1 cellular context compared by ENCODE assay signal in the genomic region with DNA sequence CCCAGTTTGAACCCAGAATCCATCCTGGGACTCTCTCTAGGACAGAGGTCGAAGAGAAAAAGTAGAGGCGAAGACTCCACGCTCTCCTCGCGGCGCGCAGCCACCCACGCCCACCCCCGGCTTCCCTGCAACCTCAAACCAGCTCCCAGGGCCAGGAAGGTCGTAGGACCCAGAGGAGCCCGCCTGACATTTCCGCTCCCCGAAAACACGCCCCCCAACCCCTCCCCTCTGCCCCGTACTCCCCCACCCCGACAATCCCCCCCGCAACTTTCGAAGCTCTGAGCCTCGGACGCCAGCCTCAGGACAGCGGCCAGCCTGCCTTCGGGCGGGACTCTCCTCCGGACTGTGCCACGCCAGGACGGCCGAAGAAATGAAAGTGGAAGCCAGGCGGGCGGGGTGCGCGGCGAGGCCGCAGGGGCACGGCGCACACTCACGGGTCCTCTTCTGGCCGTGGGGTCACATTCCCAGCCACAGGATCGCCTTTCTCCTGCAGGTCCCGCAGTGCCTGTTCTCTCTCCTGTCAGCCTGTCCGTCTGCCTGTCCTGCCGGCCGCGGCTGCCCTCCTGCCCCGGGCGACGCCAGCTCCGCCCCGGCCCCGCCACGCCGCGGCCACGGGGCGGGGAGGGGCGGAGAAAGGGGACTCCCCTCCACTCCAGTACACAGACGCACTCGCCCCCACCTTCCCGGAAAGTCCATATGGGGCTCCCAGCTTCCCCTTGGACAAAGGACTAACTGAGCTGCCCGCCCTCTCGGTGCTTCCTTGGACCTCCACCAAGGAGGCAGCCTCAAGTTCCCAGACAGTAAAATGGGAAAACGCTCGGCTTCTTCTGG.
TF ChIP-seq lines count a peak whose summit lies in the region.

A gene (minus strand): TSS at position 535 of the 831 bp plus-strand sequence. CDS start 3,490 bp downstream, outside the sequence.

TF ChIP-seq in HepG2, 621 proteins besides CTCF, POLR2A, EP300 and RAD21 (continued from another document and continues in another):
- TF ChIP-seq, protein P1, sequence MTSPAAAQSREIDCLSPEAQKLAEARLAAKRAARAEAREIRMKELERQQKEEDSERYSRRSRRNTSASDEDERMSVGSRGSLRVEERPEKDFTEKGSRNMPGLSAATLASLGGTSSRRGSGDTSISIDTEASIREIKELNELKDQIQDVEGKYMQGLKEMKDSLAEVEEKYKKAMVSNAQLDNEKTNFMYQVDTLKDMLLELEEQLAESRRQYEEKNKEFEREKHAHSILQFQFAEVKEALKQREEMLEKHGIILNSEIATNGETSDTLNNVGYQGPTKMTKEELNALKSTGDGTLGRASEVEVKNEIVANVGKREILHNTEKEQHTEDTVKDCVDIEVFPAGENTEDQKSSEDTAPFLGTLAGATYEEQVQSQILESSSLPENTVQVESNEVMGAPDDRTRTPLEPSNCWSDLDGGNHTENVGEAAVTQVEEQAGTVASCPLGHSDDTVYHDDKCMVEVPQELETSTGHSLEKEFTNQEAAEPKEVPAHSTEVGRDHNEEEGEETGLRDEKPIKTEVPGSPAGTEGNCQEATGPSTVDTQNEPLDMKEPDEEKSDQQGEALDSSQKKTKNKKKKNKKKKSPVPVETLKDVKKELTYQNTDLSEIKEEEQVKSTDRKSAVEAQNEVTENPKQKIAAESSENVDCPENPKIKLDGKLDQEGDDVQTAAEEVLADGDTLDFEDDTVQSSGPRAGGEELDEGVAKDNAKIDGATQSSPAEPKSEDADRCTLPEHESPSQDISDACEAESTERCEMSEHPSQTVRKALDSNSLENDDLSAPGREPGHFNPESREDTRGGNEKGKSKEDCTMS (CRISPR knock-in tag; conservative IDR thresholded peaks at IDR 0.05) = no peak
- TF ChIP-seq MTA3 (CRISPR knock-in tag; IDR thresholded peaks at IDR 0.05) = no peak
- no peak for TF ChIP-seq ATM (IDR thresholded peaks at IDR 0.05; ENCODE audit: borderline replicate concordance)
- TF ChIP-seq ZNF773 (CRISPR knock-in tag; IDR thresholded peaks at IDR 0.05; ENCODE audit: borderline replicate concordance) = no peak
- no peak for TF ChIP-seq ZFP36L1 (CRISPR knock-in tag; IDR thresholded peaks at IDR 0.05)
- TF ChIP-seq, protein P2, sequence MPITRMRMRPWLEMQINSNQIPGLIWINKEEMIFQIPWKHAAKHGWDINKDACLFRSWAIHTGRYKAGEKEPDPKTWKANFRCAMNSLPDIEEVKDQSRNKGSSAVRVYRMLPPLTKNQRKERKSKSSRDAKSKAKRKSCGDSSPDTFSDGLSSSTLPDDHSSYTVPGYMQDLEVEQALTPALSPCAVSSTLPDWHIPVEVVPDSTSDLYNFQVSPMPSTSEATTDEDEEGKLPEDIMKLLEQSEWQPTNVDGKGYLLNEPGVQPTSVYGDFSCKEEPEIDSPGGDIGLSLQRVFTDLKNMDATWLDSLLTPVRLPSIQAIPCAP (CRISPR knock-in tag; IDR thresholded peaks at IDR 0.05; ENCODE audit: low read depth) = no peak
- TF ChIP-seq ZNF230 (CRISPR knock-in tag; IDR thresholded peaks at IDR 0.05) = no peak
- no peak for TF ChIP-seq ZNF136 (CRISPR knock-in tag; IDR thresholded peaks at IDR 0.05; ENCODE audit: low read depth)
- TF ChIP-seq ZFX (CRISPR knock-in tag; IDR thresholded peaks at IDR 0.05; ENCODE audit: low read depth) = peak; percentile 51
- no peak for TF ChIP-seq TARDBP (CRISPR knock-in tag; IDR thresholded peaks at IDR 0.05)
- TF ChIP-seq, protein P3, sequence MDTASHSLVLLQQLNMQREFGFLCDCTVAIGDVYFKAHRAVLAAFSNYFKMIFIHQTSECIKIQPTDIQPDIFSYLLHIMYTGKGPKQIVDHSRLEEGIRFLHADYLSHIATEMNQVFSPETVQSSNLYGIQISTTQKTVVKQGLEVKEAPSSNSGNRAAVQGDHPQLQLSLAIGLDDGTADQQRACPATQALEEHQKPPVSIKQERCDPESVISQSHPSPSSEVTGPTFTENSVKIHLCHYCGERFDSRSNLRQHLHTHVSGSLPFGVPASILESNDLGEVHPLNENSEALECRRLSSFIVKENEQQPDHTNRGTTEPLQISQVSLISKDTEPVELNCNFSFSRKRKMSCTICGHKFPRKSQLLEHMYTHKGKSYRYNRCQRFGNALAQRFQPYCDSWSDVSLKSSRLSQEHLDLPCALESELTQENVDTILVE (CRISPR knock-in tag; IDR thresholded peaks at IDR 0.05) = peak; percentile 27; the same call in 1 of the 2 replicates
- TF ChIP-seq, protein P4, sequence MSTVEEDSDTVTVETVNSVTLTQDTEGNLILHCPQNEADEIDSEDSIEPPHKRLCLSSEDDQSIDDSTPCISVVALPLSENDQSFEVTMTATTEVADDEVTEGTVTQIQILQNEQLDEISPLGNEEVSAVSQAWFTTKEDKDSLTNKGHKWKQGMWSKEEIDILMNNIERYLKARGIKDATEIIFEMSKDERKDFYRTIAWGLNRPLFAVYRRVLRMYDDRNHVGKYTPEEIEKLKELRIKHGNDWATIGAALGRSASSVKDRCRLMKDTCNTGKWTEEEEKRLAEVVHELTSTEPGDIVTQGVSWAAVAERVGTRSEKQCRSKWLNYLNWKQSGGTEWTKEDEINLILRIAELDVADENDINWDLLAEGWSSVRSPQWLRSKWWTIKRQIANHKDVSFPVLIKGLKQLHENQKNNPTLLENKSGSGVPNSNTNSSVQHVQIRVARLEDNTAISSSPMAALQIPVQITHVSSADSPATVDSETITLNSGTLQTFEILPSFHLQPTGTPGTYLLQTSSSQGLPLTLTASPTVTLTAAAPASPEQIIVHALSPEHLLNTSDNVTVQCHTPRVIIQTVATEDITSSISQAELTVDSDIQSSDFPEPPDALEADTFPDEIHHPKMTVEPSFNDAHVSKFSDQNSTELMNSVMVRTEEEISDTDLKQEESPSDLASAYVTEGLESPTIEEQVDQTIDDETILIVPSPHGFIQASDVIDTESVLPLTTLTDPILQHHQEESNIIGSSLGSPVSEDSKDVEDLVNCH (CRISPR knock-in tag; IDR thresholded peaks at IDR 0.05) = no peak
- no peak for TF ChIP-seq ZNF713 (CRISPR knock-in tag; IDR thresholded peaks at IDR 0.05)
- no peak for TF ChIP-seq ZBTB3 (CRISPR knock-in tag; IDR thresholded peaks at IDR 0.05; ENCODE audit: borderline replicate concordance, low read depth)
- TF ChIP-seq ZNF589 (CRISPR knock-in tag; conservative IDR thresholded peaks at IDR 0.05) = no peak; the same call in 1 of the 2 replicates
- TF ChIP-seq, protein P5, sequence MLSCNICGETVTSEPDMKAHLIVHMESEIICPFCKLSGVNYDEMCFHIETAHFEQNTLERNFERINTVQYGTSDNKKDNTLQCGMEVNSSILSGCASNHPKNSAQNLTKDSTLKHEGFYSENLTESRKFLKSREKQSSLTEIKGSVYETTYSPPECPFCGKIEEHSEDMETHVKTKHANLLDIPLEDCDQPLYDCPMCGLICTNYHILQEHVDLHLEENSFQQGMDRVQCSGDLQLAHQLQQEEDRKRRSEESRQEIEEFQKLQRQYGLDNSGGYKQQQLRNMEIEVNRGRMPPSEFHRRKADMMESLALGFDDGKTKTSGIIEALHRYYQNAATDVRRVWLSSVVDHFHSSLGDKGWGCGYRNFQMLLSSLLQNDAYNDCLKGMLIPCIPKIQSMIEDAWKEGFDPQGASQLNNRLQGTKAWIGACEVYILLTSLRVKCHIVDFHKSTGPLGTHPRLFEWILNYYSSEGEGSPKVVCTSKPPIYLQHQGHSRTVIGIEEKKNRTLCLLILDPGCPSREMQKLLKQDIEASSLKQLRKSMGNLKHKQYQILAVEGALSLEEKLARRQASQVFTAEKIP (CRISPR knock-in tag; IDR thresholded peaks at IDR 0.05; ENCODE audit: borderline replicate concordance) = no peak
- TF ChIP-seq PLRG1 (conservative IDR thresholded peaks at IDR 0.05) = no peak
- TF ChIP-seq, protein P6, sequence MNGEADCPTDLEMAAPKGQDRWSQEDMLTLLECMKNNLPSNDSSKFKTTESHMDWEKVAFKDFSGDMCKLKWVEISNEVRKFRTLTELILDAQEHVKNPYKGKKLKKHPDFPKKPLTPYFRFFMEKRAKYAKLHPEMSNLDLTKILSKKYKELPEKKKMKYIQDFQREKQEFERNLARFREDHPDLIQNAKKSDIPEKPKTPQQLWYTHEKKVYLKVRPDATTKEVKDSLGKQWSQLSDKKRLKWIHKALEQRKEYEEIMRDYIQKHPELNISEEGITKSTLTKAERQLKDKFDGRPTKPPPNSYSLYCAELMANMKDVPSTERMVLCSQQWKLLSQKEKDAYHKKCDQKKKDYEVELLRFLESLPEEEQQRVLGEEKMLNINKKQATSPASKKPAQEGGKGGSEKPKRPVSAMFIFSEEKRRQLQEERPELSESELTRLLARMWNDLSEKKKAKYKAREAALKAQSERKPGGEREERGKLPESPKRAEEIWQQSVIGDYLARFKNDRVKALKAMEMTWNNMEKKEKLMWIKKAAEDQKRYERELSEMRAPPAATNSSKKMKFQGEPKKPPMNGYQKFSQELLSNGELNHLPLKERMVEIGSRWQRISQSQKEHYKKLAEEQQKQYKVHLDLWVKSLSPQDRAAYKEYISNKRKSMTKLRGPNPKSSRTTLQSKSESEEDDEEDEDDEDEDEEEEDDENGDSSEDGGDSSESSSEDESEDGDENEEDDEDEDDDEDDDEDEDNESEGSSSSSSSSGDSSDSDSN (CRISPR knock-in tag; IDR thresholded peaks at IDR 0.05) = peak; percentile 62; the same call in 1 of the 2 replicates
- TF ChIP-seq, protein P7, sequence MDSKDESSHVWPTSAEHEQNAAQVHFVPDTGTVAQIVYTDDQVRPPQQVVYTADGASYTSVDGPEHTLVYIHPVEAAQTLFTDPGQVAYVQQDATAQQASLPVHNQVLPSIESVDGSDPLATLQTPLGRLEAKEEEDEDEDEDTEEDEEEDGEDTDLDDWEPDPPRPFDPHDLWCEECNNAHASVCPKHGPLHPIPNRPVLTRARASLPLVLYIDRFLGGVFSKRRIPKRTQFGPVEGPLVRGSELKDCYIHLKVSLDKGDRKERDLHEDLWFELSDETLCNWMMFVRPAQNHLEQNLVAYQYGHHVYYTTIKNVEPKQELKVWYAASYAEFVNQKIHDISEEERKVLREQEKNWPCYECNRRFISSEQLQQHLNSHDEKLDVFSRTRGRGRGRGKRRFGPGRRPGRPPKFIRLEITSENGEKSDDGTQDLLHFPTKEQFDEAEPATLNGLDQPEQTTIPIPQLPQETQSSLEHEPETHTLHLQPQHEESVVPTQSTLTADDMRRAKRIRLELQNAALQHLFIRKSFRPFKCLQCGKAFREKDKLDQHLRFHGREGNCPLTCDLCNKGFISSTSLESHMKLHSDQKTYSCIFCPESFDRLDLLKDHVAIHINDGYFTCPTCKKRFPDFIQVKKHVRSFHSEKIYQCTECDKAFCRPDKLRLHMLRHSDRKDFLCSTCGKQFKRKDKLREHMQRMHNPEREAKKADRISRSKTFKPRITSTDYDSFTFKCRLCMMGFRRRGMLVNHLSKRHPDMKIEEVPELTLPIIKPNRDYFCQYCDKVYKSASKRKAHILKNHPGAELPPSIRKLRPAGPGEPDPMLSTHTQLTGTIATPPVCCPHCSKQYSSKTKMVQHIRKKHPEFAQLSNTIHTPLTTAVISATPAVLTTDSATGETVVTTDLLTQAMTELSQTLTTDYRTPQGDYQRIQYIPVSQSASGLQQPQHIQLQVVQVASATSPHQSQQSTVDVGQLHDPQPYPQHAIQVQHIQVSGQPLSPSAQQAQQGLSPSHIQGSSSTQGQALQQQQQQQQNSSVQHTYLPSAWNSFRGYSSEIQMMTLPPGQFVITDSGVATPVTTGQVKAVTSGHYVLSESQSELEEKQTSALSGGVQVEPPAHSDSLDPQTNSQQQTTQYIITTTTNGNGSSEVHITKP (CRISPR knock-in tag; IDR thresholded peaks at IDR 0.05; ENCODE audit: low read depth) = no peak
- TF ChIP-seq ZNF674 (CRISPR knock-in tag; IDR thresholded peaks at IDR 0.05; ENCODE audit: low read depth) = no peak
- TF ChIP-seq, protein P8, sequence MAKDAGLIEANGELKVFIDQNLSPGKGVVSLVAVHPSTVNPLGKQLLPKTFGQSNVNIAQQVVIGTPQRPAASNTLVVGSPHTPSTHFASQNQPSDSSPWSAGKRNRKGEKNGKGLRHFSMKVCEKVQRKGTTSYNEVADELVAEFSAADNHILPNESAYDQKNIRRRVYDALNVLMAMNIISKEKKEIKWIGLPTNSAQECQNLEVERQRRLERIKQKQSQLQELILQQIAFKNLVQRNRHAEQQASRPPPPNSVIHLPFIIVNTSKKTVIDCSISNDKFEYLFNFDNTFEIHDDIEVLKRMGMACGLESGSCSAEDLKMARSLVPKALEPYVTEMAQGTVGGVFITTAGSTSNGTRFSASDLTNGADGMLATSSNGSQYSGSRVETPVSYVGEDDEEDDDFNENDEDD (CRISPR knock-in tag; IDR thresholded peaks at IDR 0.05; ENCODE audit: borderline replicate concordance) = no peak
- TF ChIP-seq HIVEP1 (CRISPR knock-in tag; IDR thresholded peaks at IDR 0.05) = no peak
- TF ChIP-seq, protein P9, sequence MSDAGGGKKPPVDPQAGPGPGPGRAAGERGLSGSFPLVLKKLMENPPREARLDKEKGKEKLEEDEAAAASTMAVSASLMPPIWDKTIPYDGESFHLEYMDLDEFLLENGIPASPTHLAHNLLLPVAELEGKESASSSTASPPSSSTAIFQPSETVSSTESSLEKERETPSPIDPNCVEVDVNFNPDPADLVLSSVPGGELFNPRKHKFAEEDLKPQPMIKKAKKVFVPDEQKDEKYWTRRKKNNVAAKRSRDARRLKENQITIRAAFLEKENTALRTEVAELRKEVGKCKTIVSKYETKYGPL (CRISPR knock-in tag; IDR thresholded peaks at IDR 0.05) = no peak
- no peak for TF ChIP-seq ZNF891 (CRISPR knock-in tag; IDR thresholded peaks at IDR 0.05)
- no peak for TF ChIP-seq ZNF30 (CRISPR knock-in tag; IDR thresholded peaks at IDR 0.05)
- TF ChIP-seq PCBP1 (IDR thresholded peaks at IDR 0.05; ENCODE audit: borderline replicate concordance, low read depth, low read length) = no peak
- TF ChIP-seq, protein P10, sequence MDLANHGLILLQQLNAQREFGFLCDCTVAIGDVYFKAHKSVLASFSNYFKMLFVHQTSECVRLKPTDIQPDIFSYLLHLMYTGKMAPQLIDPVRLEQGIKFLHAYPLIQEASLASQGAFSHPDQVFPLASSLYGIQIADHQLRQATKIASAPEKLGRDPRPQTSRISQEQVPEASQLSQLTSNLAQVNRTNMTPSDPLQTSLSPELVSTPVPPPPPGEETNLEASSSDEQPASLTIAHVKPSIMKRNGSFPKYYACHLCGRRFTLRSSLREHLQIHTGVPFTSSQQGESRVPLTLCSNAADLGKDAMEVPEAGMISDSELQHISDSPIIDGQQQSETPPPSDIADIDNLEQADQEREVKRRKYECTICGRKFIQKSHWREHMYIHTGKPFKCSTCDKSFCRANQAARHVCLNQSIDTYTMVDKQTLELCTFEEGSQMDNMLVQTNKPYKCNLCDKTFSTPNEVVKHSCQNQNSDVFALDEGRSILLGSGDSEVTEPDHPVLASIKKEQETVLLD (CRISPR knock-in tag; IDR thresholded peaks at IDR 0.05; ENCODE audit: low read depth) = peak; percentile 81
- TF ChIP-seq ZNF446 (CRISPR knock-in tag; IDR thresholded peaks at IDR 0.05) = no peak
- TF ChIP-seq ZNF20 (CRISPR knock-in tag; IDR thresholded peaks at IDR 0.05) = no peak
- no peak for TF ChIP-seq ZNF143 (CRISPR knock-in tag; IDR thresholded peaks at IDR 0.05)
- no peak for TF ChIP-seq ZNF781 (CRISPR knock-in tag; IDR thresholded peaks at IDR 0.05; ENCODE audit: borderline replicate concordance, not compliant biosample characterization)
